In genomic region chr16:733382-734207, GRCh38 we compare ENCODE assay signal across 11 cellular contexts. TPM values are rescaled to one million over a fixed set of nuclear protein-coding genes. Genes with fewer than 3 reads are reported as not detected.
DNase-seq lines count a peak whose midpoint lies in the region; ATAC-seq lines count a peak whose summit lies in the region.
"Had no signal": no experiment of that assay in that cellular context is flagged by ENCODE, and none has a peak within 500 bp of the region (broad histone marks: within the 10 kb centered on the region; RNA-seq: fewer than 3 reads in every experiment).

No MANE protein-coding gene starts in this region.

- WGBS in right cardiac atrium = 81% methylated on average over 34 of the region's 34 CpGs

- no peak overlapping the region for H3K27ac ChIP-seq in right cardiac atrium (ENCODE audit: low read length)
- H3K27ac ChIP-seq in CD4-positive, alpha-beta memory T cell (ENCODE audit: low read depth, low read length) = no peak overlapping the region
- H3K27ac ChIP-seq: thyroid gland had no signal

- peaks cover 38% of the 10 kb centered on the region for H3K36me3 ChIP-seq in CD4-positive, alpha-beta memory T cell (ENCODE audit: insufficient read depth, low read length)

- no peaks in the 10 kb centered on the region for H3K27me3 Mint-ChIP-seq in stimulated activated naive CD8-positive, alpha-beta T cell treated with anti-CD3 and anti-CD28 coated beads, Interleukin-15, amount 100 ng/mL, for 72 hours
- H3K27me3 Mint-ChIP-seq in activated CD4-positive, alpha-beta T cell treated with anti-CD3 and anti-CD28 coated beads, Interleukin-2, amount 10 ng/mL, durations not matched to agents 24 days and 14 days = no peaks in the 10 kb centered on the region
- H3K27me3 Mint-ChIP-seq in CD4-positive, alpha-beta memory T cell = no peaks in the 10 kb centered on the region

- no peak for ATAC-seq in stimulated activated naive CD8-positive, alpha-beta T cell treated with anti-CD3 and anti-CD28 coated beads, Interleukin-15, Interleukin-2, amounts not matched to agents 100 U/mL and 50 U/mL, for 24 hours
- ATAC-seq in stimulated activated naive CD8-positive, alpha-beta T cell treated with anti-CD3 and anti-CD28 coated beads, Interleukin-15, amount 100 ng/mL, for 72 hours = no peak
- ATAC-seq in right cardiac atrium (no peak), HG02571 (IDR thresholded peaks at IDR 0.05; ENCODE audit: unreplicated experiment) (no peak), GM18870 (IDR thresholded peaks at IDR 0.05; ENCODE audit: unreplicated experiment) (no peak)

- no peaks in the 10 kb centered on the region for H3K9me3 Mint-ChIP-seq in stimulated activated naive CD8-positive, alpha-beta T cell treated with anti-CD3 and anti-CD28 coated beads, Interleukin-15, amount 100 ng/mL, for 72 hours
- no peaks in the 10 kb centered on the region for H3K9me3 Mint-ChIP-seq in activated CD4-positive, alpha-beta T cell treated with anti-CD3 and anti-CD28 coated beads, Interleukin-2, amount 10 ng/mL, durations not matched to agents 24 days and 14 days
- H3K9me3 Mint-ChIP-seq in CD4-positive, alpha-beta memory T cell = no peaks in the 10 kb centered on the region
- H3K9me3 Mint-ChIP-seq: dendritic cell treated with granulocyte-macrophage colony-stimulating factor and Interleukin-4, amounts not matched to agents 40 ng/mL and 50 ng/mL, for 4 days had no signal

- POLR2A ChIA-PET in CD4-positive, alpha-beta memory T cell (lab: Charles Lee; ENCODE audit: partially characterized antibody) = interaction anchor here (5.8 kb wide), 1 partner anchor 13 kb away, joined by 32 read pairs; the partner anchor contains the start of gene ANTKMT

- H3K9me3 ChIP-seq in right cardiac atrium (ENCODE audit: control insufficient read depth, low read length) = no peaks in the 10 kb centered on the region
- no peaks in the 10 kb centered on the region for H3K9me3 ChIP-seq in CD4-positive, alpha-beta memory T cell (ENCODE audit: control insufficient read depth in 1 of 2, low read length in 2 of 2)
- H3K9me3 ChIP-seq: thyroid gland had no signal

- H3K27ac Mint-ChIP-seq in stimulated activated naive CD8-positive, alpha-beta T cell treated with anti-CD3 and anti-CD28 coated beads, Interleukin-15, amount 100 ng/mL, for 72 hours = peak overlapping the region in 1 of 2 donors; percentile 27
- no peak overlapping the region for H3K27ac Mint-ChIP-seq in activated CD4-positive, alpha-beta T cell treated with anti-CD3 and anti-CD28 coated beads, Interleukin-2, amount 10 ng/mL, durations not matched to agents 24 days and 14 days
- H3K27ac Mint-ChIP-seq in CD4-positive, alpha-beta memory T cell = no peak overlapping the region
- H3K27ac Mint-ChIP-seq: dendritic cell treated with granulocyte-macrophage colony-stimulating factor and Interleukin-4, amounts not matched to agents 40 ng/mL and 50 ng/mL, for 4 days had no signal

- CTCF ChIA-PET in CD4-positive, alpha-beta memory T cell (lab: Charles Lee; ENCODE audit: partially characterized antibody) = interaction anchor here (0.7 to 2.4 kb wide), 5 partner anchors 11 to 65 kb away, joined by 3 to 14 read pairs (median 4); partner anchors contain the start of genes ANTKMT and RHOT2

- intact Hi-C loops in activated CD4-positive, alpha-beta T cell treated with anti-CD3 and anti-CD28 coated beads, Interleukin-2, amount 10 ng/mL, durations not matched to agents 24 days and 14 days (cut with micrococcal nuclease) = no loop called here
- intact Hi-C loops in right cardiac atrium (cut with DNase I) = no loop called here
- intact Hi-C loops in CD4-positive, alpha-beta memory T cell (cut with micrococcal nuclease) = no loop called here

- H3K4me1 ChIP-seq in right cardiac atrium (ENCODE audit: control insufficient read depth, insufficient read depth, low read length) = no peaks in the 10 kb centered on the region
- no peaks in the 10 kb centered on the region for H3K4me1 ChIP-seq in CD4-positive, alpha-beta memory T cell (ENCODE audit: insufficient read depth, low read length)

- peaks cover 23% of the 10 kb centered on the region for H3K36me3 Mint-ChIP-seq in activated CD4-positive, alpha-beta T cell treated with anti-CD3 and anti-CD28 coated beads, Interleukin-2, amount 10 ng/mL, durations not matched to agents 24 days and 14 days (ENCODE audit: low read depth)
- peaks cover 3 to 21% of the 10 kb centered on the region in 2 donors for H3K36me3 Mint-ChIP-seq in CD4-positive, alpha-beta memory T cell

- peak; percentile 69 for DNase-seq in stimulated activated naive CD8-positive, alpha-beta T cell treated with anti-CD3 and anti-CD28 coated beads, Interleukin-15, Interleukin-2, amounts not matched to agents 100 U/mL and 50 U/mL, for 24 hours
- DNase-seq in stimulated activated naive CD8-positive, alpha-beta T cell treated with anti-CD3 and anti-CD28 coated beads, Interleukin-15, amount 100 ng/mL, for 72 hours = no peak
- DNase-seq in activated CD4-positive, alpha-beta T cell treated with anti-CD3 and anti-CD28 coated beads, Interleukin-2, amount 10 ng/mL, durations not matched to agents 24 days and 14 days = peak; percentile 73
- DNase-seq in right cardiac atrium (peak in 2 of 3 donors; percentile 62 to 71), SKM-1 treated with dmso at 0.1 percent for 144 hours (lab: John Stamatoyannopoulos, UW; ENCODE audit: unreplicated experiment) (no peak)
- no peak for DNase-seq in CD4-positive, alpha-beta memory T cell
- DNase-seq: NCI-H748 treated with DMSO at 0.1 percent for 48 hours, thyroid gland had no signal

- no peak overlapping the region for H3K4me3 Mint-ChIP-seq in stimulated activated naive CD8-positive, alpha-beta T cell treated with anti-CD3 and anti-CD28 coated beads, Interleukin-15, amount 100 ng/mL, for 72 hours
- no peak overlapping the region for H3K4me3 Mint-ChIP-seq in activated CD4-positive, alpha-beta T cell treated with anti-CD3 and anti-CD28 coated beads, Interleukin-2, amount 10 ng/mL, durations not matched to agents 24 days and 14 days
- no peak overlapping the region for H3K4me3 Mint-ChIP-seq in CD4-positive, alpha-beta memory T cell
- H3K4me3 Mint-ChIP-seq: dendritic cell treated with granulocyte-macrophage colony-stimulating factor and Interleukin-4, amounts not matched to agents 40 ng/mL and 50 ng/mL, for 4 days had no signal

- peaks cover 31% of the 10 kb centered on the region for H3K4me1 Mint-ChIP-seq in stimulated activated naive CD8-positive, alpha-beta T cell treated with anti-CD3 and anti-CD28 coated beads, Interleukin-15, amount 100 ng/mL, for 72 hours
- H3K4me1 Mint-ChIP-seq in activated CD4-positive, alpha-beta T cell treated with anti-CD3 and anti-CD28 coated beads, Interleukin-2, amount 10 ng/mL, durations not matched to agents 24 days and 14 days = peaks cover 14% of the 10 kb centered on the region
- H3K4me1 Mint-ChIP-seq in CD4-positive, alpha-beta memory T cell = peaks cover 0 to 4% (median 0%) of the 10 kb centered on the region in 4 donors

- H3K4me3 ChIP-seq in right cardiac atrium (ENCODE audit: low read length) = no peak overlapping the region
- H3K4me3 ChIP-seq in CD4-positive, alpha-beta memory T cell (ENCODE audit: low read length in 2 of 2) = no peak overlapping the region
- H3K4me3 ChIP-seq: thyroid gland had no signal

- H3K27me3 ChIP-seq in right cardiac atrium (ENCODE audit: control insufficient read depth, insufficient read depth) = no peaks in the 10 kb centered on the region
- H3K27me3 ChIP-seq in CD4-positive, alpha-beta memory T cell (ENCODE audit: insufficient read depth, low read length) = no peaks in the 10 kb centered on the region
- H3K27me3 ChIP-seq: thyroid gland had no signal

RNA-seq across cellular contexts. Expression of gene HAGHL, which starts 6.7 kb away (rescaled TPM):
- 13.1 and 20.9 TPM in 2 replicates for total RNA-seq in activated CD4-positive, alpha-beta T cell treated with anti-CD3 and anti-CD28 coated beads, Interleukin-2, amount 10 ng/mL, durations not matched to agents 24 days and 14 days
- total RNA-seq in right cardiac atrium = 10 to 100 TPM in 3 of 4 donors, 1 to 10 TPM in 1; 7.5 to 15.3 (median 12.0) TPM
- 21.0 TPM for polyA plus RNA-seq in right cardiac atrium
- 10 to 100 TPM; 17.2 to 24.4 TPM for total RNA-seq in CD4-positive, alpha-beta memory T cell
- 1 to 10 TPM; 2.2 to 4.0 TPM for polyA plus RNA-seq in CD4-positive, alpha-beta memory T cell

RNA-seq across cellular contexts. Expression of gene CIAO3, which starts 7.2 kb away (rescaled TPM):
- total RNA-seq in activated CD4-positive, alpha-beta T cell treated with anti-CD3 and anti-CD28 coated beads, Interleukin-2, amount 10 ng/mL, durations not matched to agents 24 days and 14 days = 39.5 and 42.5 TPM in 2 replicates
- 10 to 100 TPM; 21.5 to 31.3 (median 23.4) TPM for total RNA-seq in right cardiac atrium
- 28.2 TPM for polyA plus RNA-seq in right cardiac atrium
- 10 to 100 TPM; 58.2 TPM for total RNA-seq in CD4-positive, alpha-beta memory T cell
- 10 to 100 TPM; 10.8 to 26.1 TPM for polyA plus RNA-seq in CD4-positive, alpha-beta memory T cell

RNA-seq across cellular contexts. Expression of gene CCDC78, which starts 7.4 kb away (rescaled TPM):
- total RNA-seq in activated CD4-positive, alpha-beta T cell treated with anti-CD3 and anti-CD28 coated beads, Interleukin-2, amount 10 ng/mL, durations not matched to agents 24 days and 14 days = 6.9 and 8.0 TPM in 2 replicates
- total RNA-seq in right cardiac atrium = under 1 TPM in 3 of 4 donors, not detected in 1; 0.36 to 0.97 (median 0.40) TPM
- 0.48 TPM for polyA plus RNA-seq in right cardiac atrium
- total RNA-seq in CD4-positive, alpha-beta memory T cell = 1 to 10 TPM; 4.5 to 5.1 TPM
- not detected for polyA plus RNA-seq in CD4-positive, alpha-beta memory T cell

RNA-seq across cellular contexts. Expression of gene ANTKMT, which starts 12.6 kb away (rescaled TPM):
- 38.5 and 56.3 TPM in 2 replicates for total RNA-seq in activated CD4-positive, alpha-beta T cell treated with anti-CD3 and anti-CD28 coated beads, Interleukin-2, amount 10 ng/mL, durations not matched to agents 24 days and 14 days
- total RNA-seq in right cardiac atrium = 10 to 100 TPM; 25.7 to 38.8 (median 33.2) TPM
- 37.6 TPM for polyA plus RNA-seq in right cardiac atrium
- total RNA-seq in CD4-positive, alpha-beta memory T cell = 10 to 100 TPM; 21.5 to 23.5 TPM
- polyA plus RNA-seq in CD4-positive, alpha-beta memory T cell = 10 to 100 TPM; 14.5 to 36.4 TPM

RNA-seq across cellular contexts. Expression of gene METRN, which starts 18.7 kb away (rescaled TPM):
- 27.7 and 30.2 TPM in 2 replicates for total RNA-seq in activated CD4-positive, alpha-beta T cell treated with anti-CD3 and anti-CD28 coated beads, Interleukin-2, amount 10 ng/mL, durations not matched to agents 24 days and 14 days
- total RNA-seq in right cardiac atrium = 10 to 100 TPM; 65.2 to 75.0 (median 69.4) TPM
- 68.2 TPM for polyA plus RNA-seq in right cardiac atrium
- 1 to 10 TPM; 6.9 to 7.7 TPM for total RNA-seq in CD4-positive, alpha-beta memory T cell
- 10 to 100 TPM in 1 of 2 donors, 1 to 10 TPM in 1; 8.3 to 18.8 TPM for polyA plus RNA-seq in CD4-positive, alpha-beta memory T cell

Comparison
In these comparisons a context has a peak if more than half of its experiments do, and no peak if none do; other contexts are left out.
1. DNase-seq: peak in stimulated activated naive CD8-positive, alpha-beta T cell treated with anti-CD3 and anti-CD28 coated beads, Interleukin-15, Interleukin-2, amounts not matched to agents 100 U/mL and 50 U/mL, for 24 hours (single experiment), activated CD4-positive, alpha-beta T cell treated with anti-CD3 and anti-CD28 coated beads, Interleukin-2, amount 10 ng/mL, durations not matched to agents 24 days and 14 days (single experiment) and right cardiac atrium (2 of 3); none in stimulated activated naive CD8-positive, alpha-beta T cell treated with anti-CD3 and anti-CD28 coated beads, Interleukin-15, amount 100 ng/mL, for 72 hours (0 of 2), CD4-positive, alpha-beta memory T cell (0 of 5) and SKM-1 treated with dmso at 0.1 percent for 144 hours (single experiment).